13 cellular contexts compared by ENCODE assay signal in genomic region chr21:41659791-41660560, GRCh38.
DNase-seq lines count a peak whose midpoint lies in the region; ATAC-seq, FAIRE-seq and TF ChIP-seq lines count a peak whose summit lies in the region.
"Had no signal": no experiment of that assay in that cellular context is flagged by ENCODE, and none has a peak within 500 bp of the region (broad histone marks: within the 10 kb centered on the region; RNA-seq: fewer than 3 reads in every experiment).

No MANE protein-coding gene starts in this region.

- TF ChIP-seq CTCF in GM06990 (IDR thresholded peaks at IDR 0.05; ENCODE audit: insufficient read depth, low read length, poor library complexity, severe bottlenecking), result peak; percentile 5
- no peak for TF ChIP-seq CTCF in RWPE1 (conservative IDR thresholded peaks at IDR 0.05; ENCODE audit: low read depth)

- POLR2A ChIA-PET in RWPE1 (lab: Yijun Ruan, JAX; ENCODE audit: low non-redundant PET), result no interaction called here

- no peaks in the 10 kb centered on the region for H3K36me3 Mint-ChIP-seq in activated T-cell treated with anti-CD3 and anti-CD28 coated beads, Interleukin-2, amount 50 U/mL, for 24 hours (ENCODE audit: low read depth)
- H3K36me3 Mint-ChIP-seq: naive B cell had no signal

- H3K27me3 Mint-ChIP-seq in activated T-cell treated with anti-CD3 and anti-CD28 coated beads, Interleukin-2, amount 50 U/mL, for 24 hours, result peaks cover 27% of the 10 kb centered on the region

- no peak for DNase-seq in GM06990 (ENCODE audit: extremely low read depth, insufficient read length)
- DNase-seq in RWPE1 (ENCODE audit: low spot score), result no peak
- peak; percentile 32 for DNase-seq in fibroblast of the conjunctiva (ENCODE audit: low read depth)
- peak; percentile 47 for DNase-seq in stromal cell of bone marrow (ENCODE audit: low read depth)
- no peak for DNase-seq in middle frontal gyrus (ENCODE audit: extremely low spot score, low spot score)
- DNase-seq in frontal cortex (ENCODE audit: low spot score in 2 of 2), result no peak
- no peak for DNase-seq in activated T-cell treated with anti-CD3 and anti-CD28 coated beads, Interleukin-2, amount 50 U/mL, for 24 hours
- DNase-seq: anterior cingulate cortex; naive B cell; stimulated activated CD8-positive, alpha-beta memory T cell treated with anti-CD3 and anti-CD28 coated beads, Interleukin-4, amount 100 ng/mL, for 48 hours had no signal

- no peak overlapping the region for H3K4me3 Mint-ChIP-seq in activated T-cell treated with anti-CD3 and anti-CD28 coated beads, Interleukin-2, amount 50 U/mL, for 24 hours
- H3K4me3 Mint-ChIP-seq: naive B cell had no signal

- CTCF ChIA-PET in RWPE1 (lab: Yijun Ruan, JAX), result interaction anchor here (0.5 to 0.6 kb wide), 2 partner anchors 18 to 82 kb away, joined by 4 read pairs; no protein-coding TSS in a partner anchor

- no peaks in the 10 kb centered on the region for H3K36me3 ChIP-seq in GM06990 (ENCODE audit: control insufficient read depth, insufficient read depth, low read length)

- no peak overlapping the region for H3K27ac Mint-ChIP-seq in activated T-cell treated with anti-CD3 and anti-CD28 coated beads, Interleukin-2, amount 50 U/mL, for 24 hours

- H3K4me1 Mint-ChIP-seq in activated T-cell treated with anti-CD3 and anti-CD28 coated beads, Interleukin-2, amount 50 U/mL, for 24 hours (ENCODE audit: low read depth), result no peaks in the 10 kb centered on the region
- H3K4me1 Mint-ChIP-seq: naive B cell had no signal

- no peak for FAIRE-seq in frontal cortex (lab: Jason Lieb, UNC)
- FAIRE-seq: endothelial cell of umbilical vein had no signal

- no peaks in the 10 kb centered on the region for H3K9me3 Mint-ChIP-seq in activated T-cell treated with anti-CD3 and anti-CD28 coated beads, Interleukin-2, amount 50 U/mL, for 24 hours
- H3K9me3 Mint-ChIP-seq: naive B cell had no signal

- no peak overlapping the region for H3K4me3 ChIP-seq in GM06990 (replicated peaks; ENCODE audit: low read depth, low read length)

- H3K27me3 ChIP-seq in GM06990 (replicated peaks; ENCODE audit: control insufficient read depth, insufficient read depth, low read length), result no peaks in the 10 kb centered on the region; the same call in 1 of the 2 replicates

- peak overlapping the region; percentile 23; the same call in 1 of the 2 replicates for H3K27ac ChIP-seq in RWPE1
- H3K27ac ChIP-seq: HL-60 had no signal

- no peak for ATAC-seq in GM19351 (IDR thresholded peaks at IDR 0.05; ENCODE audit: unreplicated experiment)

Comparison
In these comparisons a context has a peak if more than half of its experiments do, and no peak if none do; other contexts are left out.
1. DNase-seq: peak in fibroblast of the conjunctiva (single experiment) and stromal cell of bone marrow (single experiment); none in GM06990 (single experiment), RWPE1 (single experiment), middle frontal gyrus (single experiment), frontal cortex (0 of 2) and activated T-cell treated with anti-CD3 and anti-CD28 coated beads, Interleukin-2, amount 50 U/mL, for 24 hours (single experiment).